Comparison of ENCODE assay signal across 13 cellular contexts in the genomic region with DNA sequence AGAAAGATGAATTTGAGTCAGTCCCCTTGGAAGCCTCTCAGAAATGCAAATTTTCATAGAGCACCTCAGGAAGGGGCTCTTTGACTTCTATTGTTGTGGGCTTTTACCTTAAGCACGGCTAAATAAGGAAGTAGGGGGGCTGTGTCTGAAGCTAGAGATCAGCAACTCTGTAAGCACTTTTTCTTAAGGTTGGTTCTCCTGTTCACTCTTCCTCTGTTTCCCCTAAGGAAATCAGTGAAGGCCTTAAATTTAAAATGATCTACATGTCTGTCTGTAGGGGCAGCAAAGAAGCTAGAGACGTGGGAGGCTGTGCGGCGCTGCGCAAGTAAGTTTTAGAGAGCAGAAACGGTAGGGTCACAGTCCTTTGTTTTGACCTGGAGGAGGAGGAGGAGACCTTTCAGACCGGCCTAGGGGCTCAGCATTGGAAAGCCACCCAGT. TPM values are rescaled to one million over a fixed set of nuclear protein-coding genes. Genes with fewer than 3 reads are reported as not detected.
DNase-seq lines count a peak whose midpoint lies in the region; ATAC-seq and TF ChIP-seq lines count a peak whose summit lies in the region.
"Had no signal": no experiment of that assay in that cellular context is flagged by ENCODE, and none has a peak within 500 bp of the region (broad histone marks: within the 10 kb centered on the region; RNA-seq: fewer than 3 reads in every experiment).

No MANE protein-coding gene starts in this region.

- H3K9me3 Mint-ChIP-seq in activated B cell treated with CpG ODN at 0.5 μM for 24 hours: no peaks in the 10 kb centered on the region
- H3K9me3 Mint-ChIP-seq in progenitor cell of endocrine pancreas (ENCODE audit: low read depth): no peaks in the 10 kb centered on the region
- H3K9me3 Mint-ChIP-seq in CD4-positive, alpha-beta memory T cell: peaks cover 0 to 1% (median 0%) of the 10 kb centered on the region in 8 donors

- CTCF ChIA-PET in activated B cell treated with CpG ODN at 0.5 μM for 24 hours (lab: Charles Lee): no interaction called here
- CTCF ChIA-PET in CD4-positive, alpha-beta memory T cell (lab: Charles Lee; ENCODE audit: partially characterized antibody): interaction anchor here (0.5 kb wide), 1 partner anchor 219 kb away, joined by 3 read pairs; no protein-coding TSS in a partner anchor

- H3K27ac Mint-ChIP-seq in activated B cell treated with CpG ODN at 0.5 μM for 24 hours: no peak overlapping the region
- H3K27ac Mint-ChIP-seq in progenitor cell of endocrine pancreas: peak overlapping the region; percentile 96
- H3K27ac Mint-ChIP-seq in CD4-positive, alpha-beta memory T cell: peak overlapping the region in 1 of 7 donors; percentile 20

- H3K9ac ChIP-seq in HUES48 (ENCODE audit: low read depth, low read length): peak overlapping the region; percentile 4; the same call in 1 of the 2 replicates
- H3K9ac ChIP-seq in iPS-18a (ENCODE audit: low read length): peak overlapping the region; percentile 19

- peaks cover 11% of the 10 kb centered on the region for H3K4me1 Mint-ChIP-seq in activated B cell treated with CpG ODN at 0.5 μM for 24 hours
- peaks cover 31% of the 10 kb centered on the region for H3K4me1 Mint-ChIP-seq in progenitor cell of endocrine pancreas (ENCODE audit: low read depth)
- peaks cover 4 to 6% (median 6%) of the 10 kb centered on the region in 4 donors for H3K4me1 Mint-ChIP-seq in CD4-positive, alpha-beta memory T cell

- H3K4me1 ChIP-seq in HUES48 (ENCODE audit: control insufficient read depth, insufficient read depth, low read length) (peaks cover 29% of the 10 kb centered on the region), iPS-18a (ENCODE audit: control insufficient read depth, low read depth, low read length) (peaks cover 16% of the 10 kb centered on the region), spleen (peaks cover 0 to 23% (median 17%) of the 10 kb centered on the region in 6 donors)
- H3K4me1 ChIP-seq in CD4-positive, alpha-beta memory T cell (ENCODE audit: insufficient read depth, low read length): peaks cover 9% of the 10 kb centered on the region
- H3K4me1 ChIP-seq: SJCRH30 had no signal

- intact Hi-C loops in activated B cell treated with CpG ODN at 0.5 μM for 24 hours (cut with micrococcal nuclease) (no loop called here), spleen (cut with DNase I; ENCODE audit: low total_unique reads) (no loop called here)
- intact Hi-C loops in CD4-positive, alpha-beta memory T cell (cut with micrococcal nuclease): no loop called here

- H3K36me3 ChIP-seq in HUES48 (ENCODE audit: control insufficient read depth, insufficient read depth, low read length) (no peaks in the 10 kb centered on the region), iPS-18a (ENCODE audit: control insufficient read depth, low read depth, low read length) (no peaks in the 10 kb centered on the region), spleen (no peaks in the 10 kb centered on the region)
- no peaks in the 10 kb centered on the region for H3K36me3 ChIP-seq in CD4-positive, alpha-beta memory T cell (ENCODE audit: insufficient read depth, low read length)
- H3K36me3 ChIP-seq: sigmoid colon, SJCRH30 had no signal

- H3K9me3 ChIP-seq in HUES48 (ENCODE audit: control insufficient read depth, insufficient read depth, low read length): no peaks in the 10 kb centered on the region
- no peaks in the 10 kb centered on the region for H3K9me3 ChIP-seq in iPS-18a (ENCODE audit: control insufficient read depth, low read depth, low read length)
- H3K9me3 ChIP-seq in CD4-positive, alpha-beta memory T cell (ENCODE audit: control insufficient read depth in 1 of 2, low read length in 2 of 2): no peaks in the 10 kb centered on the region
- H3K9me3 ChIP-seq in spleen: no peaks in the 10 kb centered on the region
- H3K9me3 ChIP-seq: sigmoid colon, SJCRH30 had no signal

- H3K27me3 ChIP-seq in HUES48 (ENCODE audit: control insufficient read depth, insufficient read depth, low read length): peaks cover 21% of the 10 kb centered on the region
- H3K27me3 ChIP-seq in iPS-18a (ENCODE audit: control insufficient read depth, insufficient read depth, low read length): peaks cover 20% of the 10 kb centered on the region
- peaks cover 8% of the 10 kb centered on the region for H3K27me3 ChIP-seq in CD4-positive, alpha-beta memory T cell (ENCODE audit: insufficient read depth, low read length)
- H3K27me3 ChIP-seq in spleen (replicated peaks in 1 of 7): peaks cover 0 to 68% (median 29%) of the 10 kb centered on the region in 7 donors
- H3K27me3 ChIP-seq: sigmoid colon, SJCRH30 had no signal

- ATAC-seq in activated B cell treated with CpG ODN at 0.5 μM for 24 hours (ENCODE audit: low read depth): no peak

- TF ChIP-seq CTCF in activated B cell treated with CpG ODN at 0.5 μM for 24 hours (IDR thresholded peaks at IDR 0.05) (no peak), progenitor cell of endocrine pancreas (IDR thresholded peaks at IDR 0.05; ENCODE audit: unreplicated experiment) (no peak), spleen (IDR thresholded peaks at IDR 0.05 in 8 of 11, conservative IDR thresholded peaks at IDR 0.05 in 3 of 11) (no peak)

- DNase-seq in activated B cell treated with CpG ODN at 0.5 μM for 24 hours (no peak), progenitor cell of endocrine pancreas (ENCODE audit: low spot score, unreplicated experiment) (no peak), NCI-H1105 (lab: John Stamatoyannopoulos, UW) (no peak), spleen (no peak)
- no peak for DNase-seq in CD4-positive, alpha-beta memory T cell
- DNase-seq: activated CD4-positive, alpha-beta T cell treated with anti-CD3 and anti-CD28 coated beads for 1 hour; activated T-cell treated with anti-CD3 and anti-CD28 coated beads, Interleukin-2, amount 50 U/mL, for 1 hour; hippocampal formation; NCI-H1417 treated with DMSO at 0.1 percent for 48 hours; sigmoid colon had no signal

- no peak for TF ChIP-seq POLR2A in spleen (IDR thresholded peaks at IDR 0.05)

- H3K36me3 Mint-ChIP-seq in activated B cell treated with CpG ODN at 0.5 μM for 24 hours (ENCODE audit: low read depth): no peaks in the 10 kb centered on the region
- H3K36me3 Mint-ChIP-seq in progenitor cell of endocrine pancreas (ENCODE audit: insufficient read depth): no peaks in the 10 kb centered on the region
- no peaks in the 10 kb centered on the region for H3K36me3 Mint-ChIP-seq in CD4-positive, alpha-beta memory T cell

- peaks cover 46% of the 10 kb centered on the region for H3K27me3 Mint-ChIP-seq in activated B cell treated with CpG ODN at 0.5 μM for 24 hours
- no peaks in the 10 kb centered on the region for H3K27me3 Mint-ChIP-seq in progenitor cell of endocrine pancreas
- peaks cover 20 to 24% of the 10 kb centered on the region in 2 donors for H3K27me3 Mint-ChIP-seq in CD4-positive, alpha-beta memory T cell

- H3K4me3 ChIP-seq in HUES48 (ENCODE audit: low read depth, low read length): peak overlapping the region; percentile 84
- H3K4me3 ChIP-seq in iPS-18a (ENCODE audit: low read length): peak overlapping the region; percentile 65
- H3K4me3 ChIP-seq in CD4-positive, alpha-beta memory T cell (ENCODE audit: low read length in 2 of 2): no peak overlapping the region
- H3K4me3 ChIP-seq in spleen: no peak overlapping the region

- H3K27ac ChIP-seq in HUES48 (ENCODE audit: low read depth, low read length) (peak overlapping the region; percentile 89), iPS-18a (ENCODE audit: low read length) (peak overlapping the region; percentile 12), spleen (no peak overlapping the region)
- no peak overlapping the region for H3K27ac ChIP-seq in CD4-positive, alpha-beta memory T cell (ENCODE audit: low read depth, low read length)
- H3K27ac ChIP-seq: SJCRH30 had no signal

- 34 to 46% (median 43%) methylated on average over 7 of the region's 7 CpGs for WGBS in spleen, 5 donors

- H3K4me3 Mint-ChIP-seq in activated B cell treated with CpG ODN at 0.5 μM for 24 hours (peak overlapping the region; percentile 61), progenitor cell of endocrine pancreas (ENCODE audit: low read depth) (peak overlapping the region; percentile 78)
- H3K4me3 Mint-ChIP-seq in CD4-positive, alpha-beta memory T cell: peak overlapping the region in 4 of 8 donors; percentile 41 to 83 (median 79)

- POLR2A ChIA-PET in activated B cell treated with CpG ODN at 0.5 μM for 24 hours (lab: Charles Lee): no interaction called here
- POLR2A ChIA-PET in CD4-positive, alpha-beta memory T cell (lab: Charles Lee; ENCODE audit: partially characterized antibody): no interaction called here

RNA-seq across cellular contexts. Expression of a gene that starts 1.2 kb away (rescaled TPM):
- 1.3 and 2.5 TPM in 2 replicates for total RNA-seq in activated B cell treated with CpG ODN at 0.5 μM for 24 hours
- total RNA-seq in progenitor cell of endocrine pancreas: 46.2 and 53.2 TPM in 2 replicates
- total RNA-seq in CD4-positive, alpha-beta memory T cell: 10 to 100 TPM; 15.8 to 17.1 TPM
- 10 to 100 TPM; 10.6 to 10.7 TPM for polyA plus RNA-seq in CD4-positive, alpha-beta memory T cell
- 1 to 10 TPM; 4.6 to 10.0 (median 6.8) TPM for total RNA-seq in spleen
- 1 to 10 TPM; 1.3 to 2.3 (median 1.3) TPM for polyA plus RNA-seq in spleen

RNA-seq across cellular contexts. Expression of a gene that starts 34.3 kb away (rescaled TPM):
- total RNA-seq in activated B cell treated with CpG ODN at 0.5 μM for 24 hours (11.7 and 12.6 TPM in 2 replicates), progenitor cell of endocrine pancreas (4.8 and 6.2 TPM in 2 replicates), spleen (10 to 100 TPM; 13.9 to 20.1 (median 15.6) TPM)
- total RNA-seq in CD4-positive, alpha-beta memory T cell: 10 to 100 TPM; 11.5 to 12.4 TPM
- polyA plus RNA-seq in CD4-positive, alpha-beta memory T cell: 10 to 100 TPM; 10.7 to 13.8 TPM
- polyA plus RNA-seq in spleen: 1 to 10 TPM; 5.4 to 9.1 (median 6.5) TPM

Comparison
In these comparisons a context has a peak if more than half of its experiments do, and no peak if none do; other contexts are left out.
1. H3K27ac ChIP-seq: peak in HUES48 (single experiment) and iPS-18a (single experiment); none in CD4-positive, alpha-beta memory T cell (single experiment) and spleen (0 of 8).
2. H3K4me3 ChIP-seq: peak in HUES48 (single experiment) and iPS-18a (single experiment); none in CD4-positive, alpha-beta memory T cell (0 of 2) and spleen (0 of 8).